Comparison of ENCODE assay signal across 8 cellular contexts in genomic region chr2:197011777-197012641, GRCh38.
A peak's percentile ranks its signal among the peaks of the same experiment; 100 is the strongest.
DNase-seq lines count a peak whose midpoint lies in the region; ATAC-seq and TF ChIP-seq lines count a peak whose summit lies in the region.

No MANE protein-coding gene starts in this region.

- H4K20me1 ChIP-seq in SK-N-SH (ENCODE audit: insufficient read depth): no peaks in the 10 kb centered on the region

- TF ChIP-seq RAD21 in SK-N-SH (IDR thresholded peaks at IDR 0.05; ENCODE audit: low read length) (peak; percentile 88), liver (IDR thresholded peaks at IDR 0.05) (peak; percentile 83 to 93)

- intact Hi-C loops in vagina (cut with DNase I) (no loop called here), posterior vena cava (cut with DNase I) (loop anchor here (5.0 kb wide), 1 partner anchor 365 kb away; no protein-coding TSS in a partner anchor)

- H2AFZ ChIP-seq in SK-N-SH (ENCODE audit: low read depth): no peak overlapping the region; the same call in 1 of the 2 replicates

- POLR2A ChIA-PET in SK-N-SH (lab: Yijun Ruan, JAX): no interaction called here

- H3K79me2 ChIP-seq in SK-N-SH (ENCODE audit: insufficient read depth): no peaks in the 10 kb centered on the region

- TF ChIP-seq EP300 in SK-N-SH (IDR thresholded peaks at IDR 0.05; ENCODE audit: borderline replicate concordance in 1 of 2, low read depth in 1 of 2, low read length in 1 of 2): no peak

- H3K9me2 ChIP-seq in SK-N-SH: no peaks in the 10 kb centered on the region

- DNase-seq in D341Med (ENCODE audit: low spot score) (peak; percentile 56), MG63 (peak; percentile 12), SK-N-SH (peak; percentile 77), choroid plexus epithelial cell (ENCODE audit: low read depth) (peak; percentile 70), vagina (ENCODE audit: extremely low spot score in 2 of 2) (no peak), posterior vena cava (ENCODE audit: low spot score) (no peak)

- H3K4me1 ChIP-seq in SK-N-SH (ENCODE audit: control insufficient read depth in 1 of 2, insufficient read depth in 2 of 2, low read depth in 1 of 2, low read length in 1 of 2): no peaks in the 10 kb centered on the region; a peak in 2 of 4 replicates
- peaks cover 0 to 4% (median 0%) of the 10 kb centered on the region in 4 donors for H3K4me1 ChIP-seq in liver (ENCODE audit: control insufficient read depth in 4 of 4, insufficient read depth in 4 of 4, low read length in 3 of 4)
- H3K4me1 ChIP-seq in vagina: no peaks in the 10 kb centered on the region

- H3K4me3 ChIP-seq in MG63 (no peak overlapping the region), SK-N-SH (ENCODE audit: low read depth in 2 of 2, low read length in 1 of 2) (no peak overlapping the region), choroid plexus epithelial cell (ENCODE audit: low read depth, low read length) (no peak overlapping the region), liver (ENCODE audit: low read depth in 1 of 3, low read length in 3 of 3) (no peak overlapping the region), vagina (no peak overlapping the region)

- TF ChIP-seq CTCF in SK-N-SH (IDR thresholded peaks at IDR 0.05): peak; percentile 93
- TF ChIP-seq CTCF in choroid plexus epithelial cell (conservative IDR thresholded peaks at IDR 0.05; ENCODE audit: low read depth, low read length): peak; percentile 94
- peak; percentile 72 for TF ChIP-seq CTCF in liver (IDR thresholded peaks at IDR 0.05; ENCODE audit: low read depth, low read length, missing input control)
- TF ChIP-seq CTCF in vagina (IDR thresholded peaks at IDR 0.05): peak; percentile 38 to 71 (median 62)

- H3K4me2 ChIP-seq in SK-N-SH: no peak overlapping the region

- no peaks in the 10 kb centered on the region for H3F3A ChIP-seq in SK-N-SH (replicated peaks; ENCODE audit: insufficient read depth)

- H3K27ac ChIP-seq in SK-N-SH (ENCODE audit: low read depth in 2 of 2, low read length in 1 of 2): no peak overlapping the region
- H3K27ac ChIP-seq in liver (ENCODE audit: low read depth in 1 of 2, low read length in 2 of 2): no peak overlapping the region
- no peak overlapping the region for H3K27ac ChIP-seq in vagina

- no peak overlapping the region for H3K9ac ChIP-seq in SK-N-SH
- H3K9ac ChIP-seq in liver (ENCODE audit: low read depth in 1 of 2, low read length in 2 of 2): no peak overlapping the region

- no peaks in the 10 kb centered on the region for H3K9me3 ChIP-seq in MG63
- H3K9me3 ChIP-seq in SK-N-SH: no peaks in the 10 kb centered on the region
- no peaks in the 10 kb centered on the region for H3K9me3 ChIP-seq in liver (ENCODE audit: control insufficient read depth in 4 of 4, low read length in 3 of 4)
- no peaks in the 10 kb centered on the region for H3K9me3 ChIP-seq in vagina

- H3K27me3 ChIP-seq in MG63 (no peaks in the 10 kb centered on the region), SK-N-SH (ENCODE audit: insufficient read depth) (no peaks in the 10 kb centered on the region), liver (ENCODE audit: control insufficient read depth in 4 of 4, insufficient read depth in 4 of 4, low read length in 3 of 4) (no peaks in the 10 kb centered on the region), vagina (no peaks in the 10 kb centered on the region)

- CTCF ChIA-PET in SK-N-SH (lab: Yijun Ruan, JAX): interaction anchor here (0.6 to 3.1 kb wide), 39 partner anchors 8 to 1530 kb away, joined by 3 to 19 read pairs (median 4); no protein-coding TSS in a partner anchor

- H3K36me3 ChIP-seq in MG63 (no peaks in the 10 kb centered on the region), SK-N-SH (replicated peaks in 1 of 2; ENCODE audit: control insufficient read depth in 1 of 2, insufficient read depth in 2 of 2, low read length in 1 of 2) (no peaks in the 10 kb centered on the region), liver (ENCODE audit: control insufficient read depth in 4 of 4, insufficient read depth in 3 of 4, low read depth in 1 of 4, low read length in 3 of 4) (peaks cover 0 to 4% (median 0%) of the 10 kb centered on the region in 4 donors), vagina (peaks cover 0 to 1% of the 10 kb centered on the region in 2 donors)

- peak; percentile 49 for ATAC-seq in GM19397 (IDR thresholded peaks at IDR 0.05; ENCODE audit: unreplicated experiment)

- no peak for TF ChIP-seq POLR2A in vagina (IDR thresholded peaks at IDR 0.05)

- 40% methylated on average over 5 of the region's 5 CpGs for WGBS in SK-N-SH (ENCODE audit: low lambda C conversion rate)
- WGBS in liver: 44% methylated on average over 5 of the region's 5 CpGs

TF ChIP-seq in SK-N-SH, 30 proteins besides CTCF, POLR2A, EP300 and RAD21 (continues in another document):
- TF ChIP-seq, protein P1, sequence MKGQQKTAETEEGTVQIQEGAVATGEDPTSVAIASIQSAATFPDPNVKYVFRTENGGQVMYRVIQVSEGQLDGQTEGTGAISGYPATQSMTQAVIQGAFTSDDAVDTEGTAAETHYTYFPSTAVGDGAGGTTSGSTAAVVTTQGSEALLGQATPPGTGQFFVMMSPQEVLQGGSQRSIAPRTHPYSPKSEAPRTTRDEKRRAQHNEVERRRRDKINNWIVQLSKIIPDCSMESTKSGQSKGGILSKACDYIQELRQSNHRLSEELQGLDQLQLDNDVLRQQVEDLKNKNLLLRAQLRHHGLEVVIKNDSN (IDR thresholded peaks at IDR 0.05; ENCODE audit: borderline replicate concordance, low read depth): no peak
- no peak for TF ChIP-seq REST (IDR thresholded peaks at IDR 0.05; ENCODE audit: low read depth, low read length)
- peak; percentile 23 for TF ChIP-seq CHD2 (IDR thresholded peaks at IDR 0.05; ENCODE audit: low read length, partially characterized antibody)
- peak; percentile 85 for TF ChIP-seq SMC3 (IDR thresholded peaks at IDR 0.05; ENCODE audit: low read depth, low read length)
- no peak for TF ChIP-seq TEAD4 (IDR thresholded peaks at IDR 0.05; ENCODE audit: borderline replicate concordance, insufficient read depth)
- no peak for TF ChIP-seq RFX5 (IDR thresholded peaks at IDR 0.05; ENCODE audit: low read length)

TF ChIP-seq in liver, 16 proteins besides CTCF, POLR2A, EP300 and RAD21:
- TF ChIP-seq REST (IDR thresholded peaks at IDR 0.05): no peak
- TF ChIP-seq FOXA2 (IDR thresholded peaks at IDR 0.05): no peak
- TF ChIP-seq, protein P2, sequence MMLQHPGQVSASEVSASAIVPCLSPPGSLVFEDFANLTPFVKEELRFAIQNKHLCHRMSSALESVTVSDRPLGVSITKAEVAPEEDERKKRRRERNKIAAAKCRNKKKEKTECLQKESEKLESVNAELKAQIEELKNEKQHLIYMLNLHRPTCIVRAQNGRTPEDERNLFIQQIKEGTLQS (IDR thresholded peaks at IDR 0.05): no peak
- TF ChIP-seq, protein P3, sequence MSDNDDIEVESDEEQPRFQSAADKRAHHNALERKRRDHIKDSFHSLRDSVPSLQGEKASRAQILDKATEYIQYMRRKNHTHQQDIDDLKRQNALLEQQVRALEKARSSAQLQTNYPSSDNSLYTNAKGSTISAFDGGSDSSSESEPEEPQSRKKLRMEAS (IDR thresholded peaks at IDR 0.05): no peak
- no peak for TF ChIP-seq TAF1 (conservative IDR thresholded peaks at IDR 0.05)
- TF ChIP-seq JUND (IDR thresholded peaks at IDR 0.05): no peak
- TF ChIP-seq RXRA (IDR thresholded peaks at IDR 0.05): no peak
- TF ChIP-seq NR2F2 (IDR thresholded peaks at IDR 0.05): no peak

Comparison
In these comparisons a context has a peak if more than half of its experiments do, and no peak if none do; other contexts are left out.
1. DNase-seq: peak in D341Med (single experiment), MG63 (single experiment), SK-N-SH (single experiment) and choroid plexus epithelial cell (single experiment); none in vagina (0 of 2) and posterior vena cava (single experiment).
2. Peak in every context shown above with its lines, with median percentiles within 50 percentile points of each other: CTCF ChIP-seq.